ENCODE assay signal across 1 cellular context in the genomic region with DNA sequence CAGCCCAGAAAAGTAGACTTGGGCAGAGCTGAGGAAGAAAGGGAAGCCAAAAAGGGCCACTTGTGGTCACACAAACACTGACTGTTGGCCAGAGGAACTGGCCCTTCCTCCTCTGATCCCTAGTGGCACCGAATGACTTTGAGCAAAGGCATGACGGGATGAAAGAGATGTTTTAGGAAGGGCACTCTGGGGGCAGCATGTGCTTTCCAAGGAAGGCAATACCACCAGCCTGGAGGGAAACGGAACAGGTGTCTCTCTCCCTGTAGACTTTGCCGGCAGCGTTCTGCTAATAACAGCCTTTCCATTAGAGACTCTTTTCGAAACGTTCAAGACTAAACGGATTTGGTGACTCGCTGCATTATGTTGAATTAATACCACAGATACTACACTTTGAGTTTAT.
TF ChIP-seq lines count a peak whose summit lies in the region.

No MANE protein-coding gene starts in this region.

TF ChIP-seq in GM23338, 12 proteins besides CTCF, POLR2A, EP300 and RAD21 (continued from another document):
- TF ChIP-seq, protein P1, sequence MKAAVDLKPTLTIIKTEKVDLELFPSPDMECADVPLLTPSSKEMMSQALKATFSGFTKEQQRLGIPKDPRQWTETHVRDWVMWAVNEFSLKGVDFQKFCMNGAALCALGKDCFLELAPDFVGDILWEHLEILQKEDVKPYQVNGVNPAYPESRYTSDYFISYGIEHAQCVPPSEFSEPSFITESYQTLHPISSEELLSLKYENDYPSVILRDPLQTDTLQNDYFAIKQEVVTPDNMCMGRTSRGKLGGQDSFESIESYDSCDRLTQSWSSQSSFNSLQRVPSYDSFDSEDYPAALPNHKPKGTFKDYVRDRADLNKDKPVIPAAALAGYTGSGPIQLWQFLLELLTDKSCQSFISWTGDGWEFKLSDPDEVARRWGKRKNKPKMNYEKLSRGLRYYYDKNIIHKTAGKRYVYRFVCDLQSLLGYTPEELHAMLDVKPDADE (IDR thresholded peaks at IDR 0.05), result no peak
